ENCODE assay signal across 19 cellular contexts in genomic region chr9:80500300-80500699, GRCh38.
DNase-seq lines count a peak whose midpoint lies in the region; ATAC-seq, FAIRE-seq and TF ChIP-seq lines count a peak whose summit lies in the region.
"Had no signal": no experiment of that assay in that cellular context is flagged by ENCODE, and none has a peak within 500 bp of the region (broad histone marks: within the 10 kb centered on the region; RNA-seq: fewer than 3 reads in every experiment).

No MANE protein-coding gene starts in this region.

- H3K27me3 ChIP-seq in H9 (ENCODE audit: insufficient read depth, low read length) (no peaks in the 10 kb centered on the region), H1 (replicated peaks in 1 of 4; ENCODE audit: control insufficient read depth in 3 of 4, extremely low read depth in 1 of 4, insufficient read depth in 3 of 4, low read length in 3 of 4) (no peaks in the 10 kb centered on the region)

- H3K27ac ChIP-seq in H9 (ENCODE audit: insufficient read length, low read depth, low read length) (no peak overlapping the region), H1 (ENCODE audit: low read depth, low read length) (no peak overlapping the region)

- H4K5ac ChIP-seq in H9 (ENCODE audit: insufficient read length, low read depth, low read length), result no peak overlapping the region
- no peak overlapping the region for H4K5ac ChIP-seq in H1 (ENCODE audit: insufficient read length, low read depth, low read length)

- no peaks in the 10 kb centered on the region for H3K4me1 ChIP-seq in H9 (ENCODE audit: insufficient read depth, low read length)
- H3K4me1 ChIP-seq in H1 (replicated peaks in 1 of 4; ENCODE audit: control insufficient read depth in 3 of 4, insufficient read depth in 4 of 4, low read length in 3 of 4), result no peaks in the 10 kb centered on the region; a peak in 1 of 7 replicates

- no peak for ATAC-seq in HG03135 (IDR thresholded peaks at IDR 0.05; ENCODE audit: unreplicated experiment)

- no peaks in the 10 kb centered on the region for H3K36me3 ChIP-seq in H1 (ENCODE audit: control insufficient read depth in 2 of 4, insufficient read depth in 4 of 4, low read length in 3 of 4)

- no peak overlapping the region for H2BK15ac ChIP-seq in H9 (ENCODE audit: low read depth, low read length)
- no peak overlapping the region for H2BK15ac ChIP-seq in H1 (ENCODE audit: low read length)

- peak; percentile 34 to 52 for TF ChIP-seq RAD21 in H1 (IDR thresholded peaks at IDR 0.05 in 1 of 2, conservative IDR thresholded peaks at IDR 0.05 in 1 of 2; ENCODE audit: low read depth in 2 of 2, low read length in 2 of 2)

- H3K4me2 ChIP-seq in H9 (ENCODE audit: insufficient read depth, insufficient read length, low read length) (no peak overlapping the region), H1 (ENCODE audit: insufficient read depth in 1 of 2, low read depth in 2 of 2, low read length in 2 of 2) (no peak overlapping the region)
- H3K4me2 ChIP-seq: SK-N-SH had no signal

- H3K4me1 Mint-ChIP-seq in H9 (peaks cover 5 to 6% of the 10 kb centered on the region in 2 experiments), osteocyte (ENCODE audit: unreplicated experiment) (peaks cover 13% of the 10 kb centered on the region)
- H3K4me1 Mint-ChIP-seq: CD14-positive monocyte had no signal

- in situ Hi-C loops in GM13977 (cut with MboI; ENCODE audit: low pct_unique_long_range_greater_than_20kb, low sequenced_read_pairs, unreplicated experiment), result no loop called here

- 100% methylated on average over 1 of the region's 4 CpGs for WGBS in H9 (ENCODE audit: extremely low coverage, insufficient read length, low lambda C conversion rate)
- 92 to 100% methylated on average over 1 to 4 of the region's 4 CpGs for WGBS in H1 (ENCODE audit: extremely low coverage in 1 of 2, insufficient coverage in 1 of 2, insufficient read length in 1 of 2, insufficient replicate concordance in 2 of 2, low coverage in 1 of 2, low lambda C conversion rate in 2 of 2, missing lambda C conversion rate in 1 of 2), 2 experiments

- H4K8ac ChIP-seq in H9 (replicated peaks; ENCODE audit: insufficient read length, low read depth, low read length) (no peak overlapping the region), H1 (ENCODE audit: extremely low read depth, insufficient read depth, low read length) (no peak overlapping the region)

- no peak for TF ChIP-seq EP300 in H1 (IDR thresholded peaks at IDR 0.05; ENCODE audit: borderline replicate concordance in 1 of 2, low read depth in 2 of 2, low read length in 2 of 2)

- H3K4me3 ChIP-seq in H1 (ENCODE audit: extremely low read depth in 1 of 4, insufficient read depth in 2 of 4, low read depth in 3 of 4, low read length in 4 of 4), result no peak overlapping the region

- H3K9me3 Mint-ChIP-seq in H9 (peaks cover 0 to 3% of the 10 kb centered on the region in 2 experiments; a peak in 1 of 5 replicates), osteocyte (ENCODE audit: unreplicated experiment) (peaks cover 6% of the 10 kb centered on the region)

- no peak overlapping the region for H2BK5ac ChIP-seq in H9 (ENCODE audit: insufficient read length, low read length)
- no peak overlapping the region for H2BK5ac ChIP-seq in H1 (ENCODE audit: low read depth, low read length)

- no peaks in the 10 kb centered on the region for H3K23me2 ChIP-seq in H9 (ENCODE audit: insufficient read length, low read depth, low read length, poor library complexity, severe bottlenecking)
- H3K23me2 ChIP-seq in H1 (ENCODE audit: low read depth, low read length), result no peaks in the 10 kb centered on the region

- H3K4ac ChIP-seq in H9 (ENCODE audit: low read depth, low read length) (no peak overlapping the region), H1 (replicated peaks; ENCODE audit: insufficient read length, low read depth, low read length) (no peak overlapping the region)

- H3K23ac ChIP-seq in H9 (ENCODE audit: insufficient read length, low read depth, low read length) (no peak overlapping the region), H1 (ENCODE audit: insufficient read length) (no peak overlapping the region)

- no peak overlapping the region for H3T11ph ChIP-seq in H9 (ENCODE audit: low read length)

- H3K56ac ChIP-seq in H9 (ENCODE audit: insufficient read length, low read depth, low read length) (no peak overlapping the region), H1 (replicated peaks; ENCODE audit: insufficient read length, low read depth, low read length) (no peak overlapping the region)

- H3K18ac ChIP-seq in H9 (ENCODE audit: insufficient read length, low read depth, low read length) (no peak overlapping the region), H1 (ENCODE audit: extremely low read depth, low read length) (no peak overlapping the region)

- H3K9ac ChIP-seq in H9 (ENCODE audit: extremely low read depth, insufficient read length, low read length), result no peak overlapping the region
- no peak overlapping the region for H3K9ac ChIP-seq in H1 (replicated peaks in 1 of 4; ENCODE audit: extremely low read depth in 1 of 4, low read depth in 3 of 4, low read length in 3 of 4)
- H3K9ac ChIP-seq: SK-N-SH had no signal

- TF ChIP-seq POLR2A in H1 (IDR thresholded peaks at IDR 0.05; ENCODE audit: control extremely low read depth in 1 of 2, low read depth in 2 of 2, low read length in 2 of 2), result no peak

- H2BK12ac ChIP-seq in H9 (ENCODE audit: insufficient read length, low read depth, low read length) (no peak overlapping the region), H1 (ENCODE audit: low read depth, low read length) (no peak overlapping the region)

- H3K79me1 ChIP-seq in H9 (ENCODE audit: insufficient read depth, low read depth, low read length, poor library complexity, severe bottlenecking) (no peaks in the 10 kb centered on the region), H1 (ENCODE audit: low read depth, low read length) (no peaks in the 10 kb centered on the region)

- FAIRE-seq in H1 (lab: Jason Lieb, UNC), result no peak
- FAIRE-seq: A204.1 had no signal

- H2BK20ac ChIP-seq in H9 (ENCODE audit: low read depth, low read length, poor library complexity, severe bottlenecking) (no peak overlapping the region), H1 (ENCODE audit: low read length) (no peak overlapping the region)

- DNase-seq in D341Med (ENCODE audit: low spot score) (peak; percentile 31), H9 (no peak), H1 (ENCODE audit: low read depth in 1 of 2, low spot score in 2 of 2) (no peak), osteocyte (ENCODE audit: extremely low spot score, unreplicated experiment) (no peak), NCI-H1694 (lab: John Stamatoyannopoulos, UW) (no peak), GM13977 (ENCODE audit: low spot score) (no peak)
- DNase-seq: Karpas-422; MV-4-11; NCI-H1105 treated with DMSO at 0.1 percent for 48 hours; NCI-H1694 treated with DMSO at 0.1 percent for 48 hours; NCI-H2081 treated with DMSO at 0.1 percent for 48 hours; NCI-H2227 treated with DMSO at 0.1 percent for 48 hours; NCI-H510A; NK-92 treated with Interleukin-12 subunit alpha and Interleukin-12 subunit beta, amount 100 ng/mL, for 24 hours; SIG-M5; SK-N-SH had no signal

- H3K27me3 Mint-ChIP-seq in H9 (ENCODE audit: low read depth) (no peaks in the 10 kb centered on the region), osteocyte (ENCODE audit: unreplicated experiment) (no peaks in the 10 kb centered on the region)

- H4K91ac ChIP-seq in H9 (ENCODE audit: insufficient read length, low read depth, low read length) (no peak overlapping the region), H1 (replicated peaks; ENCODE audit: insufficient read length, low read length) (no peak overlapping the region)

- H3K27ac Mint-ChIP-seq in H9 (no peak overlapping the region), osteocyte (ENCODE audit: unreplicated experiment) (no peak overlapping the region)
- H3K27ac Mint-ChIP-seq: CD14-positive monocyte had no signal

- CTCF ChIA-PET in H1 (lab: Charles Lee; ENCODE audit: partially characterized antibody), result interaction anchor here (0.6 kb wide), 1 partner anchor 1638 kb away, joined by 3 read pairs; no protein-coding TSS in a partner anchor

- POLR2A ChIA-PET in H1 (lab: Charles Lee; ENCODE audit: partially characterized antibody), result no interaction called here

- H3K4me3 Mint-ChIP-seq in H9, result no peak overlapping the region
- no peak overlapping the region for H3K4me3 Mint-ChIP-seq in osteocyte (ENCODE audit: unreplicated experiment)
- H3K4me3 Mint-ChIP-seq: CD14-positive monocyte had no signal

- no peaks in the 10 kb centered on the region for H3K79me2 ChIP-seq in H9 (ENCODE audit: insufficient read depth, low read length)
- no peaks in the 10 kb centered on the region for H3K79me2 ChIP-seq in H1 (ENCODE audit: control insufficient read depth in 1 of 2, insufficient read depth in 2 of 2, low read length in 2 of 2)

- H2AFZ ChIP-seq in H9 (ENCODE audit: low read length) (no peak overlapping the region), H1 (ENCODE audit: low read length) (no peak overlapping the region; the same call in 1 of the 2 replicates)

- TF ChIP-seq CTCF in H9 (conservative IDR thresholded peaks at IDR 0.05) (peak; percentile 43; the same call in 2 of the 3 replicates), H1 (IDR thresholded peaks at IDR 0.05; ENCODE audit: control extremely low read depth in 1 of 3, insufficient read depth in 1 of 3, low read depth in 1 of 3, low read length in 3 of 3) (peak in 2 of 3 experiments; percentile 35 to 38; a peak in 2 of 4 replicates), osteocyte (IDR thresholded peaks at IDR 0.05) (peak; percentile 22), GM13977 (IDR thresholded peaks at IDR 0.05; ENCODE audit: extremely low read depth, insufficient read depth, missing control alignments) (no peak)

- no peak overlapping the region for H2AK5ac ChIP-seq in H9 (ENCODE audit: insufficient read length, low read length)
- no peak overlapping the region for H2AK5ac ChIP-seq in H1 (ENCODE audit: low read depth, low read length)

- no peak overlapping the region for H3K14ac ChIP-seq in H9 (ENCODE audit: insufficient read depth, low read length)
- H3K14ac ChIP-seq in H1 (ENCODE audit: insufficient read length), result no peak overlapping the region

- no peak overlapping the region for H2BK120ac ChIP-seq in H9 (ENCODE audit: low read depth, low read length, poor library complexity, severe bottlenecking)
- H2BK120ac ChIP-seq in H1 (replicated peaks; ENCODE audit: low read depth, low read length), result no peak overlapping the region

- H4K20me1 ChIP-seq in H9 (ENCODE audit: control insufficient read depth, insufficient read depth, insufficient read length), result no peaks in the 10 kb centered on the region
- H4K20me1 ChIP-seq in H1 (replicated peaks in 1 of 2; ENCODE audit: control insufficient read depth in 1 of 2, insufficient read depth in 2 of 2, low read length in 2 of 2), result no peaks in the 10 kb centered on the region

- H3K36me3 Mint-ChIP-seq in H9 (ENCODE audit: insufficient read depth in 1 of 3, low read depth in 3 of 3), result peaks cover 0 to 5% (median under 1%) of the 10 kb centered on the region in 3 experiments; a peak in 1 of 7 replicates
- H3K36me3 Mint-ChIP-seq in osteocyte (ENCODE audit: unreplicated experiment), result no peaks in the 10 kb centered on the region
- H3K36me3 Mint-ChIP-seq: CD14-positive monocyte had no signal

- H3K9me3 ChIP-seq in H9 (ENCODE audit: control insufficient read depth, low read depth, low read length), result no peaks in the 10 kb centered on the region
- H3K9me3 ChIP-seq in H1 (ENCODE audit: insufficient read depth in 2 of 2, low read depth in 1 of 2, low read length in 1 of 2), result no peaks in the 10 kb centered on the region
- H3K9me3 ChIP-seq: SK-N-SH had no signal

TF ChIP-seq in H1, 55 proteins besides CTCF, POLR2A, EP300 and RAD21 (continues in another document):
- TF ChIP-seq BCL11A (IDR thresholded peaks at IDR 0.05; ENCODE audit: low read depth in 2 of 2, low read length in 2 of 2), result no peak
